In genomic region chr12:607541-608001, GRCh38 we compare ENCODE assay signal across 11 cellular contexts. TPM values are rescaled to one million over a fixed set of nuclear protein-coding genes. Genes with fewer than 3 reads are reported as not detected.
A peak's percentile ranks its signal among the peaks of the same experiment; 100 is the strongest.
DNase-seq lines count a peak whose midpoint lies in the region; ATAC-seq and TF ChIP-seq lines count a peak whose summit lies in the region.
"Had no signal": no experiment of that assay in that cellular context is flagged by ENCODE, and none has a peak within 500 bp of the region (broad histone marks: within the 10 kb centered on the region; RNA-seq: fewer than 3 reads in every experiment).

No MANE protein-coding gene starts in this region.

- intact Hi-C loops in activated T-helper 1 cell treated with anti-CD3 and anti-CD28 coated beads, Interleukin-12 subunit alpha, Interleukin-12 subunit beta, Interleukin-2, Interleukin-4 antibody, amounts not matched to agents 30 ng/mL and 10 ng/mL and 1 ng/mL, durations not matched to agents 14 hours and 24 hours and 36 hours (cut with micrococcal nuclease), result no loop called here
- intact Hi-C loops in sciatic nerve (cut with DNase I), result no loop called here

- no peak for TF ChIP-seq CTCF in right atrium auricular region (IDR thresholded peaks at IDR 0.05)

- H3K9me3 ChIP-seq in right atrium auricular region, result no peaks in the 10 kb centered on the region
- H3K9me3 ChIP-seq: tibial nerve had no signal

- peaks cover 57% of the 10 kb centered on the region for H3K4me1 Mint-ChIP-seq in activated T-helper 1 cell treated with anti-CD3 and anti-CD28 coated beads, Interleukin-12 subunit alpha, Interleukin-12 subunit beta, Interleukin-2, Interleukin-4 antibody, amounts not matched to agents 30 ng/mL and 10 ng/mL and 1 ng/mL, durations not matched to agents 14 hours and 24 hours and 36 hours (ENCODE audit: low read depth)

- H3K4me3 ChIP-seq in right atrium auricular region, result no peak overlapping the region
- H3K4me3 ChIP-seq: tibial nerve had no signal

- H3K4me3 Mint-ChIP-seq in activated T-helper 1 cell treated with anti-CD3 and anti-CD28 coated beads, Interleukin-12 subunit alpha, Interleukin-12 subunit beta, Interleukin-2, Interleukin-4 antibody, amounts not matched to agents 30 ng/mL and 10 ng/mL and 1 ng/mL, durations not matched to agents 14 hours and 24 hours and 36 hours, result no peak overlapping the region

- peaks cover 4% of the 10 kb centered on the region for H3K36me3 Mint-ChIP-seq in activated T-helper 1 cell treated with anti-CD3 and anti-CD28 coated beads, Interleukin-12 subunit alpha, Interleukin-12 subunit beta, Interleukin-2, Interleukin-4 antibody, amounts not matched to agents 30 ng/mL and 10 ng/mL and 1 ng/mL, durations not matched to agents 14 hours and 24 hours and 36 hours (ENCODE audit: low read depth)

- H3K27ac Mint-ChIP-seq in activated T-helper 1 cell treated with anti-CD3 and anti-CD28 coated beads, Interleukin-12 subunit alpha, Interleukin-12 subunit beta, Interleukin-2, Interleukin-4 antibody, amounts not matched to agents 30 ng/mL and 10 ng/mL and 1 ng/mL, durations not matched to agents 14 hours and 24 hours and 36 hours, result peak overlapping the region; percentile 80

- no peaks in the 10 kb centered on the region for H3K36me3 ChIP-seq in right atrium auricular region
- H3K36me3 ChIP-seq: tibial nerve had no signal

- ATAC-seq in sciatic nerve, result no peak
- ATAC-seq in GM21528 (IDR thresholded peaks at IDR 0.05; ENCODE audit: low FRiP score, unreplicated experiment), result no peak
- no peak for ATAC-seq in GM18498 (IDR thresholded peaks at IDR 0.05; ENCODE audit: unreplicated experiment)

- no peaks in the 10 kb centered on the region for H3K27me3 ChIP-seq in right atrium auricular region
- H3K27me3 ChIP-seq: tibial nerve had no signal

- peaks cover 0 to 47% of the 10 kb centered on the region in 2 donors for H3K4me1 ChIP-seq in right atrium auricular region

- H3K27me3 Mint-ChIP-seq in activated T-helper 1 cell treated with anti-CD3 and anti-CD28 coated beads, Interleukin-12 subunit alpha, Interleukin-12 subunit beta, Interleukin-2, Interleukin-4 antibody, amounts not matched to agents 30 ng/mL and 10 ng/mL and 1 ng/mL, durations not matched to agents 14 hours and 24 hours and 36 hours (ENCODE audit: insufficient read depth), result no peaks in the 10 kb centered on the region

- H3K9me3 Mint-ChIP-seq in activated T-helper 1 cell treated with anti-CD3 and anti-CD28 coated beads, Interleukin-12 subunit alpha, Interleukin-12 subunit beta, Interleukin-2, Interleukin-4 antibody, amounts not matched to agents 30 ng/mL and 10 ng/mL and 1 ng/mL, durations not matched to agents 14 hours and 24 hours and 36 hours, result no peaks in the 10 kb centered on the region

- DNase-seq in HT1080 (ENCODE audit: low read depth) (peak; percentile 14), right atrium auricular region (ENCODE audit: low spot score) (no peak), sciatic nerve (ENCODE audit: low spot score) (peak; percentile 23)
- DNase-seq in activated T-helper 1 cell treated with anti-CD3 and anti-CD28 coated beads, Interleukin-12 subunit alpha, Interleukin-12 subunit beta, Interleukin-2, Interleukin-4 antibody, amounts not matched to agents 30 ng/mL and 10 ng/mL and 1 ng/mL, durations not matched to agents 14 hours and 24 hours and 36 hours (ENCODE audit: low spot score), result no peak
- DNase-seq in stimulated activated CD4-positive, alpha-beta T cell treated with anti-CD3 and anti-CD28 coated beads, Interleukin-2, amount 100 ng/mL, for 24 hours, result no peak
- DNase-seq in activated CD8-positive, alpha-beta memory T cell treated with anti-CD3 and anti-CD28 coated beads for 24 hours, result no peak
- DNase-seq: activated naive CD4-positive, alpha-beta T cell had no signal

- H3K27ac ChIP-seq in right atrium auricular region, result peak overlapping the region; percentile 53 to 63

RNA-seq across cellular contexts. Expression of gene NINJ2, which starts 55.7 kb away (rescaled TPM):
- total RNA-seq in HT1080 (2014; rRNA removed; shearing (Covaris generic)), result 0.50 and 0.63 TPM in 2 replicates
- polyA plus RNA-seq in HT1080 (2015; cell fraction: cytosol; rRNA removed), result 0.17 and 0.72 TPM in 2 replicates
- polyA plus RNA-seq in HT1080 (2015; cell fraction: nucleus; rRNA removed), result 0.33 TPM in 1 of 2 replicates, not detected in the other
- 4.8 and 6.8 TPM in 2 replicates for total RNA-seq in activated T-helper 1 cell treated with anti-CD3 and anti-CD28 coated beads, Interleukin-12 subunit alpha, Interleukin-12 subunit beta, Interleukin-2, Interleukin-4 antibody, amounts not matched to agents 30 ng/mL and 10 ng/mL and 1 ng/mL, durations not matched to agents 14 hours and 24 hours and 36 hours
- total RNA-seq in right atrium auricular region (1 to 10 TPM; 5.4 to 8.8 TPM), sciatic nerve (6.2 TPM)
- total RNA-seq: epithelial cell of proximal tubule had no signal

Comparison
In these comparisons a context has a peak if more than half of its experiments do, and no peak if none do; other contexts are left out.
1. DNase-seq: peak in HT1080 (single experiment) and sciatic nerve (single experiment); none in activated T-helper 1 cell treated with anti-CD3 and anti-CD28 coated beads, Interleukin-12 subunit alpha, Interleukin-12 subunit beta, Interleukin-2, Interleukin-4 antibody, amounts not matched to agents 30 ng/mL and 10 ng/mL and 1 ng/mL, durations not matched to agents 14 hours and 24 hours and 36 hours (single experiment), right atrium auricular region (single experiment), stimulated activated CD4-positive, alpha-beta T cell treated with anti-CD3 and anti-CD28 coated beads, Interleukin-2, amount 100 ng/mL, for 24 hours (0 of 2) and activated CD8-positive, alpha-beta memory T cell treated with anti-CD3 and anti-CD28 coated beads for 24 hours (single experiment).